In the genomic region with DNA sequence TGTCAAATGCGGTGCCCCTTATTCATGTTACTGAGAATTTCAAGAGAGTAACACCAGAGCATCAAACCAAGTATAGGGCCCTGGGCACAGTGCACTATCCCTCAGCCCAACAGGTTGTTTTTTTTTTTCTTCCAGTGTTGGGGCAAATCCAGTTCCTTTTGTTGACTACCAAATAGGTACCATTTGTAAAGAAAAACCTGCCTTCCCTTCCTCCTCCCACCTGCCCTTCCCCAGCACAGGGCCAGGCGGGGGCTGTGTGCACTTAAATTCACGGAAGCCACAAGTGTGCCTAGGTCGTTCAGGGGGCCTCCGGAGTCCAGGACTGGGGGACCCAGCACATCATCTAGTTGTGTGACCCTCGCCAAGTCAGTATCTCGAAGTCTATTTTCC, we compare ENCODE assay signal across 8 cellular contexts. TPM values are rescaled to one million over a fixed set of nuclear protein-coding genes. Genes with fewer than 3 reads are reported as not detected.
DNase-seq lines count a peak whose midpoint lies in the region; ATAC-seq and TF ChIP-seq lines count a peak whose summit lies in the region.

No MANE protein-coding gene starts in this region.

- no peaks in the 10 kb centered on the region for H3K9me3 ChIP-seq in GM23248 (ENCODE audit: low read depth)
- no peaks in the 10 kb centered on the region for H3K9me3 ChIP-seq in esophagus squamous epithelium

- no peaks in the 10 kb centered on the region for H3K27me3 ChIP-seq in GM23248 (replicated peaks; ENCODE audit: insufficient read depth)
- H3K27me3 ChIP-seq in esophagus squamous epithelium = no peaks in the 10 kb centered on the region

- TF ChIP-seq CTCF in RWPE1 (conservative IDR thresholded peaks at IDR 0.05; ENCODE audit: low read depth) (no peak), esophagus squamous epithelium (IDR thresholded peaks at IDR 0.05) (no peak), retinal pigment epithelial cell (conservative IDR thresholded peaks at IDR 0.05; ENCODE audit: low read depth, low read length) (no peak)

- H3K9me2 ChIP-seq in GM23248 (ENCODE audit: insufficient read depth) = no peaks in the 10 kb centered on the region

- peak overlapping the region; percentile 78 for H3K4me2 ChIP-seq in GM23248 (ENCODE audit: unreplicated experiment)

- no peak for ATAC-seq in GM21515 (IDR thresholded peaks at IDR 0.05; ENCODE audit: unreplicated experiment)

- in situ Hi-C loops in GM23248 (cut with MboI) = no loop called here

- no peak for DNase-seq in GM23248
- DNase-seq in RWPE1 (ENCODE audit: low spot score) = no peak
- no peak for DNase-seq in esophagus squamous epithelium (lab: John Stamatoyannopoulos, UW)
- no peak for DNase-seq in retinal pigment epithelial cell (ENCODE audit: low read depth)
- no peak for DNase-seq in SW 1271 (lab: John Stamatoyannopoulos, UW)
- DNase-seq in superior temporal gyrus (ENCODE audit: extremely low spot score) = no peak
- no peak for DNase-seq in A172 (ENCODE audit: low spot score)

- 72% methylated on average over 7 of the region's 7 CpGs for WGBS in GM23248 (ENCODE audit: low coverage in 1 of 2, low lambda C conversion rate in 2 of 2, missing lambda C conversion rate in 2 of 2), 2 experiments
- 58 to 63% methylated on average over 6 to 7 of the region's 7 CpGs for whole genome bisulfite sequencing in esophagus squamous epithelium, 2 donors

- CTCF ChIA-PET in RWPE1 (lab: Yijun Ruan, JAX) = interaction anchor here (1.0 kb wide), 1 partner anchor 10 kb away, joined by 3 read pairs; no protein-coding TSS in a partner anchor

- H3K27ac ChIP-seq in GM23248 = peak overlapping the region; percentile 62
- H3K27ac ChIP-seq in RWPE1 = peak overlapping the region; percentile 82
- peak overlapping the region; percentile 93 to 94 (median 94) for H3K27ac ChIP-seq in esophagus squamous epithelium

- peak overlapping the region; percentile 93 for H2AFZ ChIP-seq in GM23248

- intact Hi-C loops in esophagus squamous epithelium (cut with DNase I) = no loop called here

- POLR2A ChIA-PET in RWPE1 (lab: Yijun Ruan, JAX; ENCODE audit: low non-redundant PET) = interaction anchor here (1.6 kb wide), 1 partner anchor 11 kb away, joined by 4 read pairs; no protein-coding TSS in a partner anchor

- H3K9ac ChIP-seq in GM23248 = peak overlapping the region; percentile 86

- H3K36me3 ChIP-seq in GM23248 (ENCODE audit: low read depth) = peaks cover 33% of the 10 kb centered on the region
- H3K36me3 ChIP-seq in esophagus squamous epithelium = peaks cover 0 to 58% (median 22%) of the 10 kb centered on the region in 3 donors

- TF ChIP-seq POLR2A in esophagus squamous epithelium (IDR thresholded peaks at IDR 0.05) = no peak

- H3K4me3 ChIP-seq in GM23248 = peak overlapping the region; percentile 82
- H3K4me3 ChIP-seq in esophagus squamous epithelium = peak overlapping the region; percentile 71 to 85 (median 80)
- H3K4me3 ChIP-seq in retinal pigment epithelial cell (ENCODE audit: low read length) = peak overlapping the region; percentile 76

- H3F3A ChIP-seq in GM23248 (ENCODE audit: insufficient read depth) = peaks cover 21% of the 10 kb centered on the region; the same call in 1 of the 2 replicates

- 0 out of 2 replicates have a peak, but pooled peaks cover under 1% of the 10 kb centered on the region for H3K79me2 ChIP-seq in GM23248 (ENCODE audit: insufficient read depth)

- H3K4me1 ChIP-seq in GM23248 (ENCODE audit: insufficient read depth) = peaks cover 7% of the 10 kb centered on the region
- H3K4me1 ChIP-seq in esophagus squamous epithelium = peaks cover 7 to 41% (median 16%) of the 10 kb centered on the region in 3 donors

- H4K20me1 ChIP-seq in GM23248 (ENCODE audit: insufficient read depth) = no peaks in the 10 kb centered on the region

RNA-seq across cellular contexts. Expression of a gene that starts 0.6 kb away (rescaled TPM):
- total RNA-seq in GM23248 (2014; rRNA removed; shearing (Covaris generic)) = 10.7 and 13.1 TPM in 2 replicates
- polyA plus RNA-seq in GM23248 (2016; fragmentation: Nextera tagmentation; extraction: Ambion mirVana) = 17.4 and 17.6 TPM in 2 replicates
- total RNA-seq in esophagus squamous epithelium = 100 to 1,000 TPM in 1 of 4 donors, 10 to 100 TPM in 3; 13.8 to 120 (median 24.4) TPM
- 35.0 and 40.7 TPM in 2 replicates for total RNA-seq in A172 (2014; rRNA removed; shearing (Covaris generic))

RNA-seq across cellular contexts. Expression of a gene that starts 12.5 kb away (rescaled TPM):
- total RNA-seq in GM23248 (2014; rRNA removed; shearing (Covaris generic)) = 246 TPM in 2 replicates
- 302 and 306 TPM in 2 replicates for polyA plus RNA-seq in GM23248 (2016; fragmentation: Nextera tagmentation; extraction: Ambion mirVana)
- total RNA-seq in esophagus squamous epithelium = 100 to 1,000 TPM in 3 of 4 donors, 10 to 100 TPM in 1; 42.9 to 183 (median 119) TPM
- 407 and 411 TPM in 2 replicates for total RNA-seq in A172 (2014; rRNA removed; shearing (Covaris generic))

RNA-seq across cellular contexts. Expression of a gene that starts 41.3 kb away (rescaled TPM):
- total RNA-seq in GM23248 (2014; rRNA removed; shearing (Covaris generic)) = 13.7 and 16.4 TPM in 2 replicates
- 4.3 and 5.2 TPM in 2 replicates for polyA plus RNA-seq in GM23248 (2016; fragmentation: Nextera tagmentation; extraction: Ambion mirVana)
- 10 to 100 TPM in 1 of 4 donors, 1 to 10 TPM in 3; 2.4 to 18.9 (median 6.3) TPM for total RNA-seq in esophagus squamous epithelium
- 12.2 and 13.0 TPM in 2 replicates for total RNA-seq in A172 (2014; rRNA removed; shearing (Covaris generic))
